Comparison of ENCODE assay signal across 22 cellular contexts in the genomic region with DNA sequence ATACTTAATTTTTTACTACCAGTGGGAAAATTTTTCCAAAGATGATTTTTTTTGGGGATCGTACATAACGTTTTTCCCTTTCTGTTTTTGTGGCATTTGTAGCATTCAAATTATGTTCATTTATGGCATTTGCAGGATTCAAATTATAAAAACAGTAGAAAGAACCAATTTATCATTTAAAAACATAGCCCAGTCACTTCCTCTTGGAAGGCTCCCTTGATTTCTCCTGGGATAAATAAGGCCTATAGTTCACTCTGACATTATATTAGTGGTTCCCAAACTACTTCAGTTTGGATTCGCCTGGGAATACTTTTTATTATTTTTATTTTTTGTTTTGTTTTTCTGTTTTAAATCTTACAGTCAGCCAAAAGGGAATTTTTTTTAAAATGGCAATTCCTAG. TPM values are rescaled to one million over a fixed set of nuclear protein-coding genes. Genes with fewer than 3 reads are reported as not detected.
"Had no signal": no experiment of that assay in that cellular context is flagged by ENCODE, and none has a peak within 500 bp of the region (broad histone marks: within the 10 kb centered on the region; RNA-seq: fewer than 3 reads in every experiment).

No MANE protein-coding gene starts in this region.

- H3K4me3 Mint-ChIP-seq: activated naive CD4-positive, alpha-beta T cell treated with anti-CD3 and anti-CD28 coated beads, Interleukin-2, amount 50 U/mL, for 24 hours; activated T-cell treated with anti-CD3 and anti-CD28 coated beads, Interleukin-2, amount 50 U/mL, for 72 hours; stimulated activated naive CD8-positive, alpha-beta T cell treated with anti-CD3 and anti-CD28 coated beads, Interleukin-15, Interleukin-2, amounts not matched to agents 100 ng/mL and 50 ng/mL, for 24 hours; T-helper 1 cell treated with Interleukin-12 subunit alpha and Interleukin-12 subunit beta and Interleukin-4 antibody, amounts not matched to agents 30 μg/mL and 1 μg/mL, for 36 hours had no signal

- DNase-seq: activated CD4-positive, CD25-positive, alpha-beta regulatory T cell treated with anti-CD3 and anti-CD28 coated beads, Interleukin-2, amount 50 U/mL, for 72 hours; activated CD8-positive, alpha-beta memory T cell treated with anti-CD3 and anti-CD28 coated beads for 24 hours; activated CD8-positive, alpha-beta memory T cell treated with anti-CD3 and anti-CD28 coated beads, Interleukin-2, amount 50 U/mL, for 48 hours; activated gamma-delta T cell; activated T-cell treated with anti-CD3 and anti-CD28 coated beads, Interleukin-2, amount 50 U/mL, for 72 hours; adrenal gland; central memory CD4-positive, alpha-beta T cell; endodermal cell; hypothalamus; islet precursor cell; midbrain; nephron progenitor cell; nucleus accumbens; stimulated activated CD4-positive, alpha-beta T cell treated with anti-CD3 and anti-CD28 coated beads, Interleukin-15, amount 100 ng/mL, for 24 hours; stimulated activated CD4-positive, alpha-beta T cell treated with anti-CD3 and anti-CD28 coated beads, Interleukin-2, amount 100 ng/mL, for 48 hours; upper lobe of left lung had no signal

- H3K36me3 Mint-ChIP-seq: activated naive CD4-positive, alpha-beta T cell treated with anti-CD3 and anti-CD28 coated beads, Interleukin-2, amount 50 U/mL, for 24 hours had no signal

- FAIRE-seq: colon had no signal

- H3K4me1 Mint-ChIP-seq: activated naive CD4-positive, alpha-beta T cell treated with anti-CD3 and anti-CD28 coated beads, Interleukin-2, amount 50 U/mL, for 24 hours had no signal

- H3K9me3 Mint-ChIP-seq: activated naive CD4-positive, alpha-beta T cell treated with anti-CD3 and anti-CD28 coated beads, Interleukin-2, amount 50 U/mL, for 24 hours; activated T-cell treated with anti-CD3 and anti-CD28 coated beads, Interleukin-2, amount 50 U/mL, for 72 hours; endodermal cell; nephron progenitor cell; stimulated activated naive CD8-positive, alpha-beta T cell treated with anti-CD3 and anti-CD28 coated beads, Interleukin-15, Interleukin-2, amounts not matched to agents 100 ng/mL and 50 ng/mL, for 24 hours; T-helper 1 cell treated with Interleukin-12 subunit alpha and Interleukin-12 subunit beta and Interleukin-4 antibody, amounts not matched to agents 30 μg/mL and 1 μg/mL, for 36 hours had no signal

- H3K9me3 ChIP-seq: adrenal gland, upper lobe of left lung had no signal

- H3K36me3 ChIP-seq: adrenal gland, upper lobe of left lung had no signal

- H3K27ac Mint-ChIP-seq: activated naive CD4-positive, alpha-beta T cell treated with anti-CD3 and anti-CD28 coated beads, Interleukin-2, amount 50 U/mL, for 24 hours; activated T-cell treated with anti-CD3 and anti-CD28 coated beads, Interleukin-2, amount 50 U/mL, for 72 hours; endodermal cell; stimulated activated naive CD8-positive, alpha-beta T cell treated with anti-CD3 and anti-CD28 coated beads, Interleukin-15, Interleukin-2, amounts not matched to agents 100 ng/mL and 50 ng/mL, for 24 hours; T-helper 1 cell treated with Interleukin-12 subunit alpha and Interleukin-12 subunit beta and Interleukin-4 antibody, amounts not matched to agents 30 μg/mL and 1 μg/mL, for 36 hours had no signal

- H3K27me3 ChIP-seq: adrenal gland, upper lobe of left lung had no signal

- ATAC-seq: activated T-cell treated with anti-CD3 and anti-CD28 coated beads, Interleukin-2, amount 50 U/mL, for 72 hours; esophagus mucosa had no signal

- H3K4me3 ChIP-seq: adrenal gland, skin epidermis, upper lobe of left lung had no signal

RNA-seq across cellular contexts. Expression of a gene that starts 28.7 kb away (rescaled TPM):
- total RNA-seq: activated T-cell treated with anti-CD3 and anti-CD28 coated beads, Interleukin-2, amount 50 U/mL, for 72 hours had no signal
